In genomic region chr3:52534281-52535183, GRCh38 we compare ENCODE assay signal across 8 cellular contexts. TPM values are rescaled to one million over a fixed set of nuclear protein-coding genes. Genes with fewer than 3 reads are reported as not detected.
DNase-seq lines count a peak whose midpoint lies in the region; ATAC-seq and TF ChIP-seq lines count a peak whose summit lies in the region.

No MANE protein-coding gene starts in this region.

- peaks cover 69% of the 10 kb centered on the region for H3K79me2 ChIP-seq in ACC112 (ENCODE audit: control insufficient read depth, insufficient read depth, low read length, unreplicated experiment)

- peaks cover 72% of the 10 kb centered on the region for H3K4me1 Mint-ChIP-seq in nephron progenitor cell

- H3K27me3 ChIP-seq in ACC112 (ENCODE audit: insufficient read depth, low read length), result no peaks in the 10 kb centered on the region
- H3K27me3 ChIP-seq in esophagus (ENCODE audit: control insufficient read depth in 1 of 2, insufficient read depth in 2 of 2, low read length in 2 of 2), result no peaks in the 10 kb centered on the region

- no peak overlapping the region for H3K9ac ChIP-seq in SK-N-MC (ENCODE audit: insufficient read length)

- no peak for ATAC-seq in HG02884 (IDR thresholded peaks at IDR 0.05; ENCODE audit: unreplicated experiment)

- in situ Hi-C loops in GM13977 (cut with MboI; ENCODE audit: low pct_unique_long_range_greater_than_20kb, low sequenced_read_pairs, unreplicated experiment), result no loop called here

- H3K27ac ChIP-seq in ACC112 (ENCODE audit: low read depth, low read length), result peak overlapping the region; percentile 44; the same call in 1 of the 2 replicates
- H3K27ac ChIP-seq in SK-N-MC, result peak overlapping the region; percentile 31; the same call in 1 of the 2 replicates
- H3K27ac ChIP-seq in esophagus (ENCODE audit: low read depth in 2 of 2, low read length in 1 of 2), result peak overlapping the region; percentile 78 to 81

- TF ChIP-seq CTCF in GM13977 (IDR thresholded peaks at IDR 0.05; ENCODE audit: extremely low read depth, insufficient read depth, missing control alignments) (no peak), nephron progenitor cell (IDR thresholded peaks at IDR 0.05) (no peak)

- H3K4me3 ChIP-seq in ACC112 (ENCODE audit: low read depth, low read length) (peak overlapping the region; percentile 88), SK-N-MC (no peak overlapping the region), esophagus (ENCODE audit: low read depth in 1 of 2, low read length in 2 of 2) (peak overlapping the region; percentile 44 to 63)

- 31 to 50% methylated on average over 57 of the region's 57 CpGs for WGBS in esophagus, 2 donors

- no peaks in the 10 kb centered on the region for H3K27me3 Mint-ChIP-seq in nephron progenitor cell (ENCODE audit: low read depth, poor library complexity)

- H3K9me3 ChIP-seq in SK-N-MC (ENCODE audit: low read depth, low read length) (no peaks in the 10 kb centered on the region), esophagus (ENCODE audit: control insufficient read depth in 2 of 2, insufficient read depth in 1 of 2, low read depth in 1 of 2, low read length in 1 of 2) (no peaks in the 10 kb centered on the region)

- no peaks in the 10 kb centered on the region for H3K36me3 ChIP-seq in ACC112 (ENCODE audit: insufficient read depth, low read length)
- no peaks in the 10 kb centered on the region for H3K36me3 ChIP-seq in SK-N-MC (ENCODE audit: insufficient read depth, low read length)
- no peaks in the 10 kb centered on the region for H3K36me3 ChIP-seq in esophagus (ENCODE audit: control insufficient read depth in 2 of 2, insufficient read depth in 2 of 2, low read length in 1 of 2)

- no peaks in the 10 kb centered on the region for H3K9me3 Mint-ChIP-seq in nephron progenitor cell

- H3K27ac Mint-ChIP-seq in nephron progenitor cell, result peak overlapping the region; percentile 85

- DNase-seq in GM13977 (ENCODE audit: low spot score), result peak; percentile 31
- DNase-seq in SK-N-MC (ENCODE audit: low read depth, low spot score), result no peak
- DNase-seq in nephron progenitor cell, result no peak
- no peak for DNase-seq in superior temporal gyrus (ENCODE audit: extremely low spot score)
- no peak for DNase-seq in NCI-H2081 (lab: John Stamatoyannopoulos, UW)

- peaks cover 20% of the 10 kb centered on the region for H3K36me3 Mint-ChIP-seq in nephron progenitor cell (ENCODE audit: low read depth)

- peak overlapping the region; percentile 84 for H3K4me3 Mint-ChIP-seq in nephron progenitor cell

- H2AFZ ChIP-seq in ACC112 (ENCODE audit: low read length, unreplicated experiment), result peak overlapping the region; percentile 73

- H3K4me1 ChIP-seq in ACC112 (ENCODE audit: control insufficient read depth, insufficient read depth, low read length, unreplicated experiment), result peaks cover 59% of the 10 kb centered on the region
- H3K4me1 ChIP-seq in esophagus (ENCODE audit: control insufficient read depth in 2 of 2, insufficient read depth in 2 of 2, low read length in 1 of 2), result peaks cover 15 to 40% of the 10 kb centered on the region in 2 donors

RNA-seq across cellular contexts. Expression of gene NT5DC2, which starts 0.9 kb away (rescaled TPM):
- polyA plus RNA-seq in esophagus, result 10 to 100 TPM; 81.7 to 93.7 TPM

RNA-seq across cellular contexts. Expression of gene UQCC5, which starts 1.9 kb away (rescaled TPM):
- 10 to 100 TPM; 20.9 to 37.7 TPM for polyA plus RNA-seq in esophagus

RNA-seq across cellular contexts. Expression of gene STAB1, which starts 39.4 kb away (rescaled TPM):
- polyA plus RNA-seq in esophagus, result 10 to 100 TPM; 30.5 to 39.0 TPM
